In the genomic region with DNA sequence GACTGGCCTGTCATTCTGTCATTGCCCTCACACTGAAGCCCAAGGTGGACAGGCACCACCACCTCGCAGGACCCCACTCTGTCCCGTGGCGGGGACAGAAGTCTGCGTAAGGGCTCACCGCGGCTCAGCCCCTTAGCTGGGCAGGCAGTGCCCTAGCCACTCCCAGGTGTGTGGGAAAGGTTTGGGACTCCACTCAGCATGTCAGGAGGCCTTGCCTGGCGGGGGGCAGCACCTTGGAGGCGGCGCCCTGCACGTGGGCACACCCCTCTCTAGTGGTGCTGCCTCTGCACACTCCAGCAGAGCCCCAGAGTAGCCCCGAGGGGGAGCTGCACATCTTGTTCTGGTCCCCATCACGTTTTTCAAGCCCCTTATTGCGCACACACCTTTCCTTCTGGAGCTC, we compare ENCODE assay signal across 1 cellular context.
TF ChIP-seq lines count a peak whose summit lies in the region.

No MANE protein-coding gene starts in this region.

TF ChIP-seq in IMR-90, 13 proteins besides CTCF, POLR2A, EP300 and RAD21:
- TF ChIP-seq, protein P1, sequence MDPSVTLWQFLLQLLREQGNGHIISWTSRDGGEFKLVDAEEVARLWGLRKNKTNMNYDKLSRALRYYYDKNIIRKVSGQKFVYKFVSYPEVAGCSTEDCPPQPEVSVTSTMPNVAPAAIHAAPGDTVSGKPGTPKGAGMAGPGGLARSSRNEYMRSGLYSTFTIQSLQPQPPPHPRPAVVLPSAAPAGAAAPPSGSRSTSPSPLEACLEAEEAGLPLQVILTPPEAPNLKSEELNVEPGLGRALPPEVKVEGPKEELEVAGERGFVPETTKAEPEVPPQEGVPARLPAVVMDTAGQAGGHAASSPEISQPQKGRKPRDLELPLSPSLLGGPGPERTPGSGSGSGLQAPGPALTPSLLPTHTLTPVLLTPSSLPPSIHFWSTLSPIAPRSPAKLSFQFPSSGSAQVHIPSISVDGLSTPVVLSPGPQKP (IDR thresholded peaks at IDR 0.05; ENCODE audit: borderline replicate concordance, low read depth, low read length): no peak
- TF ChIP-seq SMC3 (IDR thresholded peaks at IDR 0.05; ENCODE audit: low read depth, low read length) (no peak), MAZ (IDR thresholded peaks at IDR 0.05; ENCODE audit: borderline replicate concordance, low read depth, low read length) (no peak), CHD1 (IDR thresholded peaks at IDR 0.05; ENCODE audit: low read depth, low read length) (no peak)
